Comparison of ENCODE assay signal across 7 cellular contexts in genomic region chr21:26070822-26071425, GRCh38.
A peak's percentile ranks its signal among the peaks of the same experiment; 100 is the strongest.
DNase-seq lines count a peak whose midpoint lies in the region; ATAC-seq and TF ChIP-seq lines count a peak whose summit lies in the region.

No MANE protein-coding gene starts in this region.

- TF ChIP-seq CTCF in testis (IDR thresholded peaks at IDR 0.05), result no peak

- H3K4me3 ChIP-seq in HUES64 (ENCODE audit: low read length) (no peak overlapping the region), testis (no peak overlapping the region)

- H3K27ac Mint-ChIP-seq in activated T-helper 2 cell treated with anti-CD3 and anti-CD28 coated beads, Interferon-gamma antibody, Interleukin-2, Interleukin-4, amounts not matched to agents 10 μg/mL and 5 μg/mL and 100 μg/mL, durations not matched to agents 14 hours and 24 hours and 36 hours, result peak overlapping the region; percentile 75
- peak overlapping the region in 5 of 6 donors; percentile 2 to 73 (median 14) for H3K27ac Mint-ChIP-seq in immature natural killer cell

- H3K9ac ChIP-seq in HUES64 (ENCODE audit: low read depth, low read length), result no peak overlapping the region

- DNase-seq in activated T-helper 2 cell treated with anti-CD3 and anti-CD28 coated beads, Interferon-gamma antibody, Interleukin-2, Interleukin-4, amounts not matched to agents 10 μg/mL and 5 μg/mL and 100 μg/mL, durations not matched to agents 14 hours and 24 hours and 36 hours (ENCODE audit: low spot score), result peak; percentile 27
- DNase-seq in immature natural killer cell (peak in 1 of 3 donors; percentile 0), testis (peak; percentile 41), ureter (ENCODE audit: low spot score) (no peak), germinal center (ENCODE audit: low spot score) (no peak)

- 57% methylated on average over 8 of the region's 8 CpGs for WGBS in HUES64
- WGBS in testis, 2 donors, result 27 to 47% methylated on average over 8 of the region's 8 CpGs

- no peaks in the 10 kb centered on the region for H3K36me3 Mint-ChIP-seq in activated T-helper 2 cell treated with anti-CD3 and anti-CD28 coated beads, Interferon-gamma antibody, Interleukin-2, Interleukin-4, amounts not matched to agents 10 μg/mL and 5 μg/mL and 100 μg/mL, durations not matched to agents 14 hours and 24 hours and 36 hours (ENCODE audit: low read depth)
- no peaks in the 10 kb centered on the region for H3K36me3 Mint-ChIP-seq in immature natural killer cell

- H3K9me3 ChIP-seq in HUES64 (ENCODE audit: insufficient read depth, low read depth, low read length), result no peaks in the 10 kb centered on the region
- no peaks in the 10 kb centered on the region for H3K9me3 ChIP-seq in testis

- H3K9me3 Mint-ChIP-seq in activated T-helper 2 cell treated with anti-CD3 and anti-CD28 coated beads, Interferon-gamma antibody, Interleukin-2, Interleukin-4, amounts not matched to agents 10 μg/mL and 5 μg/mL and 100 μg/mL, durations not matched to agents 14 hours and 24 hours and 36 hours, result no peaks in the 10 kb centered on the region
- H3K9me3 Mint-ChIP-seq in immature natural killer cell, result peaks cover 0 to 2% (median 0%) of the 10 kb centered on the region in 6 donors

- TF ChIP-seq POLR2A in testis (IDR thresholded peaks at IDR 0.05), result no peak

- H3K4me1 ChIP-seq in HUES64 (ENCODE audit: insufficient read depth, low read length) (peaks cover 89% of the 10 kb centered on the region), testis (peaks cover 5% of the 10 kb centered on the region)

- peak; percentile 82 for ATAC-seq in GM18511 (IDR thresholded peaks at IDR 0.05; ENCODE audit: unreplicated experiment)

- H3K27me3 Mint-ChIP-seq in activated T-helper 2 cell treated with anti-CD3 and anti-CD28 coated beads, Interferon-gamma antibody, Interleukin-2, Interleukin-4, amounts not matched to agents 10 μg/mL and 5 μg/mL and 100 μg/mL, durations not matched to agents 14 hours and 24 hours and 36 hours (ENCODE audit: low read depth), result no peaks in the 10 kb centered on the region
- H3K27me3 Mint-ChIP-seq in immature natural killer cell (ENCODE audit: low read depth in 3 of 3), result peaks cover 0 to 1% (median 0%) of the 10 kb centered on the region in 3 donors

- H3K36me3 ChIP-seq in HUES64 (ENCODE audit: insufficient read depth, low read length) (no peaks in the 10 kb centered on the region), testis (ENCODE audit: low read depth, missing control alignments) (no peaks in the 10 kb centered on the region)

- H3K27me3 ChIP-seq in HUES64 (ENCODE audit: insufficient read depth, low read length) (no peaks in the 10 kb centered on the region), testis (no peaks in the 10 kb centered on the region)

- intact Hi-C loops in activated T-helper 2 cell treated with anti-CD3 and anti-CD28 coated beads, Interferon-gamma antibody, Interleukin-2, Interleukin-4, amounts not matched to agents 10 μg/mL and 5 μg/mL and 100 μg/mL, durations not matched to agents 14 hours and 24 hours and 36 hours (cut with micrococcal nuclease), result no loop called here
- intact Hi-C loops in testis (cut with DNase I; ENCODE audit: low total_unique reads), result no loop called here

- H3K27ac ChIP-seq in HUES64 (ENCODE audit: low read depth, low read length), result peak overlapping the region; percentile 57
- no peak overlapping the region for H3K27ac ChIP-seq in testis

- peaks cover 44% of the 10 kb centered on the region for H3K4me1 Mint-ChIP-seq in activated T-helper 2 cell treated with anti-CD3 and anti-CD28 coated beads, Interferon-gamma antibody, Interleukin-2, Interleukin-4, amounts not matched to agents 10 μg/mL and 5 μg/mL and 100 μg/mL, durations not matched to agents 14 hours and 24 hours and 36 hours (ENCODE audit: low read depth)
- peaks cover 22 to 33% of the 10 kb centered on the region in 2 donors for H3K4me1 Mint-ChIP-seq in immature natural killer cell

- peak overlapping the region; percentile 67 for H3K4me3 Mint-ChIP-seq in activated T-helper 2 cell treated with anti-CD3 and anti-CD28 coated beads, Interferon-gamma antibody, Interleukin-2, Interleukin-4, amounts not matched to agents 10 μg/mL and 5 μg/mL and 100 μg/mL, durations not matched to agents 14 hours and 24 hours and 36 hours (ENCODE audit: low read depth)
- H3K4me3 Mint-ChIP-seq in immature natural killer cell, result peak overlapping the region; percentile 54 to 72 (median 67)

Comparison
In these comparisons a context has a peak if more than half of its experiments do, and no peak if none do; other contexts are left out.
1. DNase-seq: peak in activated T-helper 2 cell treated with anti-CD3 and anti-CD28 coated beads, Interferon-gamma antibody, Interleukin-2, Interleukin-4, amounts not matched to agents 10 μg/mL and 5 μg/mL and 100 μg/mL, durations not matched to agents 14 hours and 24 hours and 36 hours (single experiment) and testis (single experiment); none in ureter (single experiment) and germinal center (single experiment).